Comparison of ENCODE assay signal across 29 cellular contexts in the genomic region with DNA sequence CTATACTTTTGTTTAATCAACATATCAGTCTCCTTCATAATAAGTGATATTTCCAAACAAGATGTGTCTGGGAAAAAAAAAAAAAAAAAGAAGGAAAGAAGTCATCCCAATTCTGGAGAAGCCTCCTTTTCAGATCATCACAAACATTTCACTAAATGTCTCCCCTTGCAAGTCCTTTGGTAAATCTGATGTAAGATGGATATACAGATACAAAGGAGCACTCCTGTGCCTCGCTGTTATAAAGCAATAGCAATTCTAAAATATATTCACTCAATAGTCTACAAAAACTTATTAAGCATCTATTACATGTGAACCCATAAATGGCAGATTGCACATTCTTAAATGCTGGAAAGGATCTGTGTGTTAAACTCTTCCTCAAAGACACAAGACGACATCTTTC.
"Had no signal": no experiment of that assay in that cellular context is flagged by ENCODE, and none has a peak within 500 bp of the region (broad histone marks: within the 10 kb centered on the region; RNA-seq: fewer than 3 reads in every experiment).

No MANE protein-coding gene starts in this region.

- H3K9me3 ChIP-seq: left lung, lower lobe of right lung, pancreas, prostate gland, spleen, suprapubic skin, thoracic aorta, tibial nerve, vagina had no signal

- H3K4me3 ChIP-seq: left lung, lower lobe of right lung, pancreas, prostate gland, skin epidermis, spleen, suprapubic skin, thoracic aorta, tibial nerve, vagina had no signal

- H3K9me3 Mint-ChIP-seq: immature natural killer cell; naive thymus-derived CD8-positive, alpha-beta T cell; nephron; neural crest cell; stimulated activated effector memory CD8-positive, alpha-beta T cell treated with anti-CD3 and anti-CD28 coated beads, Interleukin-12 subunit alpha, Interleukin-12 subunit beta, amount 100 ng/mL, for 72 hours; stimulated activated naive CD8-positive, alpha-beta T cell treated with anti-CD3 and anti-CD28 coated beads, Interleukin-15, Interleukin-2, amounts not matched to agents 100 ng/mL and 50 ng/mL, for 24 hours; type B pancreatic cell had no signal

- DNase-seq: hypothalamus; immature natural killer cell; kidney; left colon; left lung; lower lobe of right lung; mammary epithelial cell; mesenchymal stem cell; naive thymus-derived CD8-positive, alpha-beta T cell; nucleus accumbens; pancreas; posterior cingulate gyrus; retina; right cardiac atrium; spleen; stimulated activated CD4-positive, alpha-beta T cell treated with anti-CD3 and anti-CD28 coated beads, Interleukin-4, amount 100 ng/mL, for 24 hours; stimulated activated naive CD4-positive, alpha-beta T cell had no signal

- H3K27me3 Mint-ChIP-seq: naive thymus-derived CD8-positive, alpha-beta T cell; stimulated activated naive CD8-positive, alpha-beta T cell treated with anti-CD3 and anti-CD28 coated beads, Interleukin-15, Interleukin-2, amounts not matched to agents 100 ng/mL and 50 ng/mL, for 24 hours; type B pancreatic cell had no signal

- H3K36me3 ChIP-seq: pancreas, prostate gland, thoracic aorta, vagina had no signal

- ATAC-seq: left colon; left lung; lower lobe of right lung; naive thymus-derived CD8-positive, alpha-beta T cell; pancreas; right cardiac atrium; sciatic nerve; stimulated activated effector memory CD8-positive, alpha-beta T cell treated with anti-CD3 and anti-CD28 coated beads, Interleukin-12 subunit alpha, Interleukin-12 subunit beta, amount 100 ng/mL, for 72 hours had no signal

- H3K4me3 Mint-ChIP-seq: immature natural killer cell; nephron; neural crest cell; stimulated activated effector memory CD8-positive, alpha-beta T cell treated with anti-CD3 and anti-CD28 coated beads, Interleukin-12 subunit alpha, Interleukin-12 subunit beta, amount 100 ng/mL, for 72 hours; stimulated activated naive CD8-positive, alpha-beta T cell treated with anti-CD3 and anti-CD28 coated beads, Interleukin-15, Interleukin-2, amounts not matched to agents 100 ng/mL and 50 ng/mL, for 24 hours; type B pancreatic cell had no signal

- H3K27ac ChIP-seq: left lung, lower lobe of right lung, pancreas, prostate gland, skin epidermis, spleen, suprapubic skin, tibial nerve, vagina had no signal

- H3K27me3 ChIP-seq: left lung, pancreas, spleen, suprapubic skin, tibial nerve, vagina had no signal

- H3K27ac Mint-ChIP-seq: immature natural killer cell; nephron; stimulated activated effector memory CD8-positive, alpha-beta T cell treated with anti-CD3 and anti-CD28 coated beads, Interleukin-12 subunit alpha, Interleukin-12 subunit beta, amount 100 ng/mL, for 72 hours; stimulated activated naive CD8-positive, alpha-beta T cell treated with anti-CD3 and anti-CD28 coated beads, Interleukin-15, Interleukin-2, amounts not matched to agents 100 ng/mL and 50 ng/mL, for 24 hours; type B pancreatic cell had no signal
